ENCODE assay signal across 20 cellular contexts in genomic region chr4:40939826-40940225, GRCh38.
DNase-seq lines count a peak whose midpoint lies in the region; ATAC-seq and TF ChIP-seq lines count a peak whose summit lies in the region.
"Had no signal": no experiment of that assay in that cellular context is flagged by ENCODE, and none has a peak within 500 bp of the region (broad histone marks: within the 10 kb centered on the region; RNA-seq: fewer than 3 reads in every experiment).

No MANE protein-coding gene starts in this region.

- H3K27me3 ChIP-seq in AG04450 (ENCODE audit: control insufficient read depth, insufficient read depth, low read length), result no peaks in the 10 kb centered on the region
- H3K27me3 ChIP-seq in ascending aorta, result no peaks in the 10 kb centered on the region
- no peaks in the 10 kb centered on the region for H3K27me3 ChIP-seq in foreskin keratinocyte
- H3K27me3 ChIP-seq: Peyer's patch had no signal

- CTCF ChIA-PET in AG04450 (lab: Charles Lee), result interaction anchor here (0.6 to 6.2 kb wide), 5 partner anchors 12 to 272 kb away, joined by 3 to 37 read pairs (median 5); no protein-coding TSS in a partner anchor

- H3K27ac ChIP-seq in AG04450 (ENCODE audit: low read depth, low read length) (no peak overlapping the region), ascending aorta (peak overlapping the region; percentile 49 to 72), foreskin keratinocyte (no peak overlapping the region)
- H3K27ac ChIP-seq: A549, Peyer's patch had no signal

- DNase-seq in AG04450 (ENCODE audit: low read depth, low spot score) (no peak), ascending aorta (ENCODE audit: low spot score in 2 of 2) (no peak), left ventricle myocardium superior (no peak), skeletal muscle cell (ENCODE audit: low read depth) (peak; percentile 15), COR-L47 (lab: John Stamatoyannopoulos, UW) (no peak), foreskin keratinocyte (no peak), head of caudate nucleus (no peak)
- DNase-seq: NCI-H1436, NCI-H2029, NCI-H2171 treated with DMSO at 0.1 percent for 48 hours, NCI-H446 treated with DMSO at 0.1 percent for 48 hours, NCI-H774, Peyer's patch, SHP77, SK-N-SH had no signal

- ATAC-seq in left ventricle myocardium superior (peak; percentile 35), foreskin keratinocyte (no peak), GM19397 (IDR thresholded peaks at IDR 0.05; ENCODE audit: unreplicated experiment) (no peak)
- ATAC-seq: A549, GM23338, HCT116, K562 had no signal

- H3K9me3 ChIP-seq in AG04450 (ENCODE audit: control insufficient read depth, insufficient read depth, low read length), result no peaks in the 10 kb centered on the region
- no peaks in the 10 kb centered on the region for H3K9me3 ChIP-seq in ascending aorta
- H3K9me3 ChIP-seq: A549, Peyer's patch, SK-N-SH had no signal

- TF ChIP-seq CTCF in AG04450 (IDR thresholded peaks at IDR 0.05; ENCODE audit: low read depth, low read length) (peak; percentile 16; the same call in 1 of the 2 replicates), ascending aorta (IDR thresholded peaks at IDR 0.05) (no peak), foreskin keratinocyte (conservative IDR thresholded peaks at IDR 0.05) (no peak)

- H3K4me3 ChIP-seq in AG04450 (ENCODE audit: low read depth, low read length), result no peak overlapping the region
- H3K4me3 ChIP-seq in ascending aorta, result no peak overlapping the region
- no peak overlapping the region for H3K4me3 ChIP-seq in skeletal muscle cell (ENCODE audit: low read depth, low read length)
- H3K4me3 ChIP-seq: A549, GM23338, K562, Peyer's patch had no signal

- H3K4me1 ChIP-seq in ascending aorta (peaks cover 15 to 43% of the 10 kb centered on the region in 2 donors), foreskin keratinocyte (no peaks in the 10 kb centered on the region)
- H3K4me1 ChIP-seq: A549, Peyer's patch had no signal

- POLR2A ChIA-PET in AG04450 (lab: Yijun Ruan, JAX), result no interaction called here

- peaks cover 3 to 6% of the 10 kb centered on the region in 2 donors for H3K36me3 ChIP-seq in ascending aorta

- intact Hi-C loops in ascending aorta (cut with DNase I) (loop anchor here (1.0 kb wide), 1 partner anchor 13 kb away; no protein-coding TSS in a partner anchor), left ventricle myocardium superior (cut with micrococcal nuclease) (no loop called here), head of caudate nucleus (cut with DNase I) (no loop called here)

Comparison
In these comparisons a context has a peak if more than half of its experiments do, and no peak if none do; other contexts are left out.
1. H3K27ac ChIP-seq: peak in ascending aorta (2 of 2); none in AG04450 (single experiment) and foreskin keratinocyte (single experiment).